Comparison of ENCODE assay signal across 11 cellular contexts in the genomic region with DNA sequence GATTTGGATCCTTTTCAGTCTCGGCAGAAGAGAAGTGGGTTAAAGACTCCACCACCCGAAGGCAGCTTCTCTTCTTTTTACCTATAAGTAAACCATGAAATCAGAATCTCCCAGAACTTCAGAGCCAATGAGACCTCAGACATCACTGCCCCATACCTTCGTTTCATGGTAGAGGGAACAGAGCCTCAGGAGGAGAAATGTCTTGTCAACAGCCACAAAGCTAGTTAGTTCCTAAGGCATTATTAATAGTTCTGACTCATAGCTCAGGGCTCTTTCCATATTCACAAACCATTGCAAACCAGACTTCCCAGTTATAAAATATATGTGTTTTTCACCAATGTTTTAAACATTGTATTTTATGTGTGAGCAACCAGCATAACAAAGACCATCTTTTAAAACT.
DNase-seq lines count a peak whose midpoint lies in the region; ATAC-seq and TF ChIP-seq lines count a peak whose summit lies in the region.
"Had no signal": no experiment of that assay in that cellular context is flagged by ENCODE, and none has a peak within 500 bp of the region (broad histone marks: within the 10 kb centered on the region; RNA-seq: fewer than 3 reads in every experiment).

No MANE protein-coding gene starts in this region.

- no peak for ATAC-seq in natural killer cell treated with Interleukin-12 subunit alpha and Interleukin-12 subunit beta and Interleukin-15 and Interleukin-18, amount 100 ng/mL, for 72 hours
- ATAC-seq in GM21619 (IDR thresholded peaks at IDR 0.05; ENCODE audit: unreplicated experiment) = no peak

- H3K9me3 ChIP-seq in BLaER1 treated with 17β-estradiol and CSF1 and Interleukin-3, amounts not matched to agents 10 nM and 100 nM (replicated peaks in 1 of 11) = peaks cover 0 to 15% (median 3%) of the 10 kb centered on the region in 11 experiments; a peak in 10 of 22 replicates

- no peaks in the 10 kb centered on the region for H3K36me3 Mint-ChIP-seq in IgD-negative memory B cell
- H3K36me3 Mint-ChIP-seq in natural killer cell treated with Interleukin-12 subunit alpha and Interleukin-12 subunit beta and Interleukin-15 and Interleukin-18, amount 100 ng/mL, for 72 hours = peaks cover 4% of the 10 kb centered on the region

- no peaks in the 10 kb centered on the region for H3K27me3 ChIP-seq in BLaER1 treated with 17β-estradiol and CSF1 and Interleukin-3, amounts not matched to agents 10 nM and 100 nM

- H3K4me2 ChIP-seq in BLaER1 treated with 17β-estradiol and CSF1 and Interleukin-3, amounts not matched to agents 10 nM and 100 nM = peak overlapping the region; percentile 74 to 87 (median 80)

- peaks cover 76 to 96% (median 85%) of the 10 kb centered on the region in 10 experiments for H3K4me1 ChIP-seq in BLaER1 treated with 17β-estradiol and CSF1 and Interleukin-3, amounts not matched to agents 10 nM and 100 nM

- H3K27ac Mint-ChIP-seq in IgD-negative memory B cell = peak overlapping the region in 2 of 3 donors; percentile 89 to 95
- H3K27ac Mint-ChIP-seq in natural killer cell treated with Interleukin-12 subunit alpha and Interleukin-12 subunit beta and Interleukin-15 and Interleukin-18, amount 100 ng/mL, for 72 hours = peak overlapping the region; percentile 93 to 94
- H3K27ac Mint-ChIP-seq: activated naive CD8-positive, alpha-beta T cell treated with anti-CD3 and anti-CD28 coated beads, Interleukin-2, amount 10 ng/mL, durations not matched to agents 7 days and 5 days had no signal

- peaks cover 52 to 75% (median 52%) of the 10 kb centered on the region in 3 donors for H3K4me1 Mint-ChIP-seq in IgD-negative memory B cell
- H3K4me1 Mint-ChIP-seq in natural killer cell treated with Interleukin-12 subunit alpha and Interleukin-12 subunit beta and Interleukin-15 and Interleukin-18, amount 100 ng/mL, for 72 hours (ENCODE audit: low read depth in 2 of 2) = peaks cover 50 to 71% of the 10 kb centered on the region in 2 donors

- no peak for TF ChIP-seq CTCF in astrocyte of the spinal cord (IDR thresholded peaks at IDR 0.05; ENCODE audit: low read depth, low read length)

- H3K27ac ChIP-seq in BLaER1 treated with 17β-estradiol and CSF1 and Interleukin-3, amounts not matched to agents 10 nM and 100 nM = peak overlapping the region; percentile 41 to 90 (median 84); a peak in 21 of 22 replicates

- H3K9ac ChIP-seq in BLaER1 treated with 17β-estradiol and CSF1 and Interleukin-3, amounts not matched to agents 10 nM and 100 nM = peak overlapping the region in 6 of 11 experiments; percentile 3 to 43 (median 20); a peak in 5 of 22 replicates

- DNase-seq in astrocyte of the spinal cord (ENCODE audit: low read depth, low spot score) (peak; percentile 82), NAMALWA (ENCODE audit: low spot score) (no peak), DMS79 (lab: John Stamatoyannopoulos, UW) (no peak), cerebellar nuclear complex (lab: John Stamatoyannopoulos, UW) (no peak)
- no peak for DNase-seq in natural killer cell treated with Interleukin-12 subunit alpha and Interleukin-12 subunit beta and Interleukin-15 and Interleukin-18, amount 100 ng/mL, for 72 hours (ENCODE audit: low spot score)
- DNase-seq: activated naive CD8-positive, alpha-beta T cell treated with anti-CD3 and anti-CD28 coated beads, Interleukin-2, amount 10 ng/mL, durations not matched to agents 7 days and 5 days; NCI-H226 had no signal

- peak overlapping the region in 2 of 4 donors; percentile 62 to 85 for H3K4me3 Mint-ChIP-seq in IgD-negative memory B cell
- H3K4me3 Mint-ChIP-seq in natural killer cell treated with Interleukin-12 subunit alpha and Interleukin-12 subunit beta and Interleukin-15 and Interleukin-18, amount 100 ng/mL, for 72 hours = peak overlapping the region; percentile 62
- H3K4me3 Mint-ChIP-seq: activated naive CD8-positive, alpha-beta T cell treated with anti-CD3 and anti-CD28 coated beads, Interleukin-2, amount 10 ng/mL, durations not matched to agents 7 days and 5 days; nephron had no signal

- H3K9me3 Mint-ChIP-seq in IgD-negative memory B cell = no peaks in the 10 kb centered on the region
- H3K9me3 Mint-ChIP-seq in natural killer cell treated with Interleukin-12 subunit alpha and Interleukin-12 subunit beta and Interleukin-15 and Interleukin-18, amount 100 ng/mL, for 72 hours = peaks cover 9% of the 10 kb centered on the region
- H3K9me3 Mint-ChIP-seq: activated naive CD8-positive, alpha-beta T cell treated with anti-CD3 and anti-CD28 coated beads, Interleukin-2, amount 10 ng/mL, durations not matched to agents 7 days and 5 days; nephron had no signal

- in situ Hi-C loops in astrocyte of the spinal cord (cut with HindIII; ENCODE audit: low sequenced_read_pairs) = no loop called here

- H3K36me3 ChIP-seq in BLaER1 treated with 17β-estradiol and CSF1 and Interleukin-3, amounts not matched to agents 10 nM and 100 nM = no peaks in the 10 kb centered on the region

- no peak overlapping the region for H3K4me3 ChIP-seq in BLaER1 treated with 17β-estradiol and CSF1 and Interleukin-3, amounts not matched to agents 10 nM and 100 nM
- no peak overlapping the region for H3K4me3 ChIP-seq in astrocyte of the spinal cord (ENCODE audit: low read depth, low read length)

- H3K27me3 Mint-ChIP-seq in IgD-negative memory B cell = no peaks in the 10 kb centered on the region
- H3K27me3 Mint-ChIP-seq in natural killer cell treated with Interleukin-12 subunit alpha and Interleukin-12 subunit beta and Interleukin-15 and Interleukin-18, amount 100 ng/mL, for 72 hours = no peaks in the 10 kb centered on the region
- H3K27me3 Mint-ChIP-seq: activated naive CD8-positive, alpha-beta T cell treated with anti-CD3 and anti-CD28 coated beads, Interleukin-2, amount 10 ng/mL, durations not matched to agents 7 days and 5 days had no signal

- no peaks in the 10 kb centered on the region for H4K20me1 ChIP-seq in BLaER1 treated with 17β-estradiol and CSF1 and Interleukin-3, amounts not matched to agents 10 nM and 100 nM
